Comparison of ENCODE assay signal across 8 cellular contexts in the genomic region with DNA sequence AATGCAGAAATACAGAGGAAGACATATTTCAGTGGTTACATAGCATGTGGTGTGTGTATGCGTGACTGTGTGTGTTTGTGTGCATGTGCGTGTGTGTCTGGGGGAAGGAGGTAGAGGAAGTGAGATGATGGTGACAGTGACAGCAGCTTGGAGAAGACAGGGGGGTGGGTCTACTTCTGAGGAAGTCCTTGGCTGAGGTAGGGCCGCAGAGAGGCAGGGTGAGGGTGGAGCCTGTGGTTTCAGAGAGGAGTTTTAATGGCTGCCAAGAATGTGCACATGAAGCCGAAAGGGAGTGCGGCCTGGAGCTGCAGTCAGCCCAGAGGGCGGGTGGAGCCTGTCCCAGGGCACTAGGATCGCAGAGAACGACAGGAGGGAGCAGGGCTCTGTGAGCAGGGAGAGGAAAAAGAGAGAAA. TPM values are rescaled to one million over a fixed set of nuclear protein-coding genes. Genes with fewer than 3 reads are reported as not detected.
DNase-seq lines count a peak whose midpoint lies in the region; ATAC-seq and TF ChIP-seq lines count a peak whose summit lies in the region.

No MANE protein-coding gene starts in this region.

- peaks cover 9% of the 10 kb centered on the region for H3K36me3 Mint-ChIP-seq in activated CD4-positive, alpha-beta T cell treated with anti-CD3 and anti-CD28 coated beads, Interleukin-2, amount 10 ng/mL, durations not matched to agents 7 days and 5 days (ENCODE audit: low read depth)
- no peaks in the 10 kb centered on the region for H3K36me3 Mint-ChIP-seq in natural killer cell

- TF ChIP-seq CTCF in natural killer cell (IDR thresholded peaks at IDR 0.05) (no peak), testis (IDR thresholded peaks at IDR 0.05) (no peak)

- H3K36me3 ChIP-seq in effector memory CD4-positive, alpha-beta T cell (ENCODE audit: control insufficient read depth, insufficient read depth, low read length) = no peaks in the 10 kb centered on the region
- H3K36me3 ChIP-seq in testis (ENCODE audit: low read depth, missing control alignments) = no peaks in the 10 kb centered on the region

- H3K4me3 Mint-ChIP-seq in activated CD4-positive, alpha-beta T cell treated with anti-CD3 and anti-CD28 coated beads, Interleukin-2, amount 10 ng/mL, durations not matched to agents 7 days and 5 days = peak overlapping the region; percentile 76
- peak overlapping the region; percentile 83 for H3K4me3 Mint-ChIP-seq in natural killer cell

- no peaks in the 10 kb centered on the region for H3K27me3 ChIP-seq in effector memory CD4-positive, alpha-beta T cell (replicated peaks; ENCODE audit: control insufficient read depth, insufficient read depth, low read length, poor library complexity, severe bottlenecking)
- no peaks in the 10 kb centered on the region for H3K27me3 ChIP-seq in testis

- H3K4me3 ChIP-seq in effector memory CD4-positive, alpha-beta T cell (ENCODE audit: insufficient read depth, low read depth, low read length, poor library complexity, severe bottlenecking) = peak overlapping the region; percentile 23
- H3K4me3 ChIP-seq in testis = no peak overlapping the region

- peak; percentile 90 for DNase-seq in NCI-H187 treated with DMSO at 0.1 percent for 48 hours (lab: John Stamatoyannopoulos, UW)
- peak; percentile 94 for DNase-seq in activated CD4-positive, alpha-beta T cell treated with anti-CD3 and anti-CD28 coated beads, Interleukin-2, amount 10 ng/mL, durations not matched to agents 7 days and 5 days
- peak; percentile 56 to 72 (median 66) for DNase-seq in effector memory CD4-positive, alpha-beta T cell
- DNase-seq in natural killer cell = peak; percentile 40
- DNase-seq in testis = peak; percentile 63
- no peak for DNase-seq in NCI-H1417 treated with DMSO at 0.1 percent for 48 hours (lab: John Stamatoyannopoulos, UW)

- H3K4me1 Mint-ChIP-seq in activated CD4-positive, alpha-beta T cell treated with anti-CD3 and anti-CD28 coated beads, Interleukin-2, amount 10 ng/mL, durations not matched to agents 7 days and 5 days = peaks cover 31% of the 10 kb centered on the region
- peaks cover 15 to 16% of the 10 kb centered on the region in 2 donors for H3K4me1 Mint-ChIP-seq in natural killer cell

- peak overlapping the region; percentile 45 for H3K27ac ChIP-seq in effector memory CD4-positive, alpha-beta T cell (ENCODE audit: insufficient read depth, low read length, poor library complexity, severe bottlenecking)
- H3K27ac ChIP-seq in testis = no peak overlapping the region

- TF ChIP-seq POLR2A in testis (IDR thresholded peaks at IDR 0.05) = no peak

- peaks cover 6% of the 10 kb centered on the region for H3K9me3 Mint-ChIP-seq in activated CD4-positive, alpha-beta T cell treated with anti-CD3 and anti-CD28 coated beads, Interleukin-2, amount 10 ng/mL, durations not matched to agents 7 days and 5 days
- H3K9me3 Mint-ChIP-seq in natural killer cell = no peaks in the 10 kb centered on the region

- H3K27me3 Mint-ChIP-seq in activated CD4-positive, alpha-beta T cell treated with anti-CD3 and anti-CD28 coated beads, Interleukin-2, amount 10 ng/mL, durations not matched to agents 7 days and 5 days = no peaks in the 10 kb centered on the region
- H3K27me3 Mint-ChIP-seq in natural killer cell (ENCODE audit: low read depth in 2 of 2) = no peaks in the 10 kb centered on the region

- ATAC-seq in GM18498 (IDR thresholded peaks at IDR 0.05; ENCODE audit: unreplicated experiment) = peak; percentile 99
- peak; percentile 97 for ATAC-seq in HG02610 (IDR thresholded peaks at IDR 0.05; ENCODE audit: unreplicated experiment)
- peak; percentile 98 to 100 (median 99) for ATAC-seq in natural killer cell

- peaks cover 13% of the 10 kb centered on the region for H3K4me1 ChIP-seq in effector memory CD4-positive, alpha-beta T cell (ENCODE audit: control insufficient read depth, insufficient read depth, low read length, poor library complexity, severe bottlenecking)
- H3K4me1 ChIP-seq in testis = peaks cover 6% of the 10 kb centered on the region

- intact Hi-C loops in natural killer cell (cut with micrococcal nuclease) (no loop called here), testis (cut with DNase I; ENCODE audit: low total_unique reads) (no loop called here)

- POLR2A ChIA-PET in activated CD4-positive, alpha-beta T cell treated with anti-CD3 and anti-CD28 coated beads, Interleukin-2, amount 10 ng/mL, durations not matched to agents 7 days and 5 days (lab: Charles Lee) = no interaction called here

- no peaks in the 10 kb centered on the region for H3K9me3 ChIP-seq in effector memory CD4-positive, alpha-beta T cell (ENCODE audit: control insufficient read depth, low read length)
- H3K9me3 ChIP-seq in testis = no peaks in the 10 kb centered on the region

- WGBS in testis, 2 donors = 39 to 53% methylated on average over 8 of the region's 8 CpGs

- H3K27ac Mint-ChIP-seq in activated CD4-positive, alpha-beta T cell treated with anti-CD3 and anti-CD28 coated beads, Interleukin-2, amount 10 ng/mL, durations not matched to agents 7 days and 5 days = peak overlapping the region; percentile 100
- peak overlapping the region; percentile 21 to 73 for H3K27ac Mint-ChIP-seq in natural killer cell

- CTCF ChIA-PET in activated CD4-positive, alpha-beta T cell treated with anti-CD3 and anti-CD28 coated beads, Interleukin-2, amount 10 ng/mL, durations not matched to agents 7 days and 5 days (lab: Charles Lee) = interaction anchor here (0.7 to 1.8 kb wide), 7 partner anchors 10 to 248 kb away, joined by 3 to 6 read pairs (median 3); no protein-coding TSS in a partner anchor

RNA-seq across cellular contexts. Expression of a gene that starts 22.7 kb away (rescaled TPM):
- 10 to 100 TPM; 13.5 to 15.0 TPM for total RNA-seq in activated CD4-positive, alpha-beta T cell treated with anti-CD3 and anti-CD28 coated beads, Interleukin-2, amount 10 ng/mL, durations not matched to agents 7 days and 5 days
- 10 to 100 TPM in 1 of 3 donors, 1 to 10 TPM in 2; 7.1 to 15.3 (median 7.8) TPM for total RNA-seq in natural killer cell
- total RNA-seq in testis = 10 to 100 TPM; 13.5 to 14.2 TPM
- 11.0 TPM for polyA plus RNA-seq in testis (ENCODE audit: insufficient read depth, low read depth, low replicate concordance)
